2 cellular contexts compared by ENCODE assay signal in the genomic region with DNA sequence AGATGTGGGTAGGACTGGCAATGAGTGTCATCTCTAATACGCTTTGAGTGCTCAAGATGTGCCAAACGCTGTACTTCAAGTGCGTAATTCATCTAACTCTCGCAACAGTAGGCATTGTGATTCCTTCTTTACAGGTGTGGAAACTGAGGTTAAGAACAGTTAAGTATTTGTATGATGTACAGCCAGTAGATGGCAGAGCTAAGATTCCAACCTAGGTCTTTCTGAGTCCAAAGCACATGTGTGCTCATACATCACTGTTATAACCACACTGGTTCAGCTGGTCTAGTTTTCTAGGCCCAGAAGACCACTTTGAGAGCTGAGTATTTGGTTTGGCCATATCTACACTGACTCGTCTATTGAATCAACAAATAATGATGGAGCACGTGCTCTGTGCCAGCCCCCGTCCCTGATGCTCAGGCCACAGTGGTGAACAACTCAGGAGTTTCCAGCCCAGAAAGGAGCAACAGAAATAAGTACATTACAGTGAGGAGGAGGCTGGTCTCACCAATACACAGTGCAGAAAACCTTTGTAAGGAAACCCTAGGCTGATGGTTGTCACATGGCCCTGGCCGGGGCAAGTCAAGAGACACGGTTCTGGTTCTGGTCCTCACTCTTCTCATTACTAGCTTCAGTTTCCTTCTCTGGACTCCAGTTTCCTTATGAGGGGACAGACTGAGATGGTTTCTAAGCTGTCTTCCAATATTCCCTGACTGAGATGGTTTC.
TF ChIP-seq lines count a peak whose summit lies in the region.

No MANE protein-coding gene starts in this region.

TF ChIP-seq in K562, 482 proteins besides CTCF, POLR2A, EP300 and RAD21 (continued from another document):
- TF ChIP-seq SOX6 (IDR thresholded peaks at IDR 0.05), result no peak
- no peak for TF ChIP-seq HMGXB4 (CRISPR knock-in tag; IDR thresholded peaks at IDR 0.05)
- TF ChIP-seq ZFP30 (CRISPR knock-in tag; IDR thresholded peaks at IDR 0.05; ENCODE audit: borderline replicate concordance), result no peak
- TF ChIP-seq ZNF766 (CRISPR knock-in tag; conservative IDR thresholded peaks at IDR 0.05), result no peak
- TF ChIP-seq, protein P1, sequence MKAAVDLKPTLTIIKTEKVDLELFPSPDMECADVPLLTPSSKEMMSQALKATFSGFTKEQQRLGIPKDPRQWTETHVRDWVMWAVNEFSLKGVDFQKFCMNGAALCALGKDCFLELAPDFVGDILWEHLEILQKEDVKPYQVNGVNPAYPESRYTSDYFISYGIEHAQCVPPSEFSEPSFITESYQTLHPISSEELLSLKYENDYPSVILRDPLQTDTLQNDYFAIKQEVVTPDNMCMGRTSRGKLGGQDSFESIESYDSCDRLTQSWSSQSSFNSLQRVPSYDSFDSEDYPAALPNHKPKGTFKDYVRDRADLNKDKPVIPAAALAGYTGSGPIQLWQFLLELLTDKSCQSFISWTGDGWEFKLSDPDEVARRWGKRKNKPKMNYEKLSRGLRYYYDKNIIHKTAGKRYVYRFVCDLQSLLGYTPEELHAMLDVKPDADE (conservative IDR thresholded peaks at IDR 0.05; ENCODE audit: control insufficient read depth, low read depth, low read length), result no peak
- TF ChIP-seq ZBTB8A (IDR thresholded peaks at IDR 0.05; ENCODE audit: partially characterized antibody), result no peak
- TF ChIP-seq SREBF2 (CRISPR knock-in tag; IDR thresholded peaks at IDR 0.05), result no peak
- TF ChIP-seq, protein P2, sequence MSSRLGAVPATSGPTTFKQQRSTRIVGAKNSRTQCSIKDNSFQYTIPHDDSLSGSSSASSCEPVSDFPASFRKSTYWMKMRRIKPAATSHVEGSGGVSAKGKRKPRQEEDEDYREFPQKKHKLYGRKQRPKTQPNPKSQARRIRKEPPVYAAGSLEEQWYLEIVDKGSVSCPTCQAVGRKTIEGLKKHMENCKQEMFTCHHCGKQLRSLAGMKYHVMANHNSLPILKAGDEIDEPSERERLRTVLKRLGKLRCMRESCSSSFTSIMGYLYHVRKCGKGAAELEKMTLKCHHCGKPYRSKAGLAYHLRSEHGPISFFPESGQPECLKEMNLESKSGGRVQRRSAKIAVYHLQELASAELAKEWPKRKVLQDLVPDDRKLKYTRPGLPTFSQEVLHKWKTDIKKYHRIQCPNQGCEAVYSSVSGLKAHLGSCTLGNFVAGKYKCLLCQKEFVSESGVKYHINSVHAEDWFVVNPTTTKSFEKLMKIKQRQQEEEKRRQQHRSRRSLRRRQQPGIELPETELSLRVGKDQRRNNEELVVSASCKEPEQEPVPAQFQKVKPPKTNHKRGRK (tag; IDR thresholded peaks at IDR 0.05), result no peak
- TF ChIP-seq FOXJ3 (CRISPR knock-in tag; IDR thresholded peaks at IDR 0.05), result no peak
- TF ChIP-seq, protein P3, sequence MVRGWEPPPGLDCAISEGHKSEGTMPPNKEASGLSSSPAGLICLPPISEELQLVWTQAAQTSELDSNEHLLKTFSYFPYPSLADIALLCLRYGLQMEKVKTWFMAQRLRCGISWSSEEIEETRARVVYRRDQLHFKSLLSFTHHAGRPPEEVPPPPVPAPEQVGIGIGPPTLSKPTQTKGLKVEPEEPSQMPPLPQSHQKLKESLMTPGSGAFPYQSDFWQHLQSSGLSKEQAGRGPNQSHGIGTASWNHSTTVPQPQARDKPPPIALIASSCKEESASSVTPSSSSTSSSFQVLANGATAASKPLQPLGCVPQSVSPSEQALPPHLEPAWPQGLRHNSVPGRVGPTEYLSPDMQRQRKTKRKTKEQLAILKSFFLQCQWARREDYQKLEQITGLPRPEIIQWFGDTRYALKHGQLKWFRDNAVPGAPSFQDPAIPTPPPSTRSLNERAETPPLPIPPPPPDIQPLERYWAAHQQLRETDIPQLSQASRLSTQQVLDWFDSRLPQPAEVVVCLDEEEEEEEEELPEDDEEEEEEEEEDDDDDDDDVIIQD (CRISPR knock-in tag; IDR thresholded peaks at IDR 0.05), result no peak
- TF ChIP-seq, protein P4, sequence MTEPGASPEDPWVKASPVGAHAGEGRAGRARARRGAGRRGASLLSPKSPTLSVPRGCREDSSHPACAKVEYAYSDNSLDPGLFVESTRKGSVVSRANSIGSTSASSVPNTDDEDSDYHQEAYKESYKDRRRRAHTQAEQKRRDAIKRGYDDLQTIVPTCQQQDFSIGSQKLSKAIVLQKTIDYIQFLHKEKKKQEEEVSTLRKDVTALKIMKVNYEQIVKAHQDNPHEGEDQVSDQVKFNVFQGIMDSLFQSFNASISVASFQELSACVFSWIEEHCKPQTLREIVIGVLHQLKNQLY (CRISPR knock-in tag; conservative IDR thresholded peaks at IDR 0.05), result no peak
- no peak for TF ChIP-seq NR2F6 (CRISPR knock-in tag; IDR thresholded peaks at IDR 0.05)
- TF ChIP-seq TAF15 (IDR thresholded peaks at IDR 0.05; ENCODE audit: low read depth, low read length), result no peak
- TF ChIP-seq EHMT2 (IDR thresholded peaks at IDR 0.05), result no peak
- TF ChIP-seq GATAD2A (IDR thresholded peaks at IDR 0.05), result no peak
- TF ChIP-seq BRD9 (IDR thresholded peaks at IDR 0.05; ENCODE audit: low read depth, partially characterized antibody), result no peak
- TF ChIP-seq PYGO2 (tag; IDR thresholded peaks at IDR 0.05), result no peak
- TF ChIP-seq, protein P5, sequence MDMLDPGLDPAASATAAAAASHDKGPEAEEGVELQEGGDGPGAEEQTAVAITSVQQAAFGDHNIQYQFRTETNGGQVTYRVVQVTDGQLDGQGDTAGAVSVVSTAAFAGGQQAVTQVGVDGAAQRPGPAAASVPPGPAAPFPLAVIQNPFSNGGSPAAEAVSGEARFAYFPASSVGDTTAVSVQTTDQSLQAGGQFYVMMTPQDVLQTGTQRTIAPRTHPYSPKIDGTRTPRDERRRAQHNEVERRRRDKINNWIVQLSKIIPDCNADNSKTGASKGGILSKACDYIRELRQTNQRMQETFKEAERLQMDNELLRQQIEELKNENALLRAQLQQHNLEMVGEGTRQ (CRISPR knock-in tag; IDR thresholded peaks at IDR 0.05), result no peak

TF ChIP-seq in liver, 16 proteins besides CTCF, POLR2A, EP300 and RAD21 (continued from another document):
- no peak for TF ChIP-seq ZBTB33 (IDR thresholded peaks at IDR 0.05)
- no peak for TF ChIP-seq GABPA (IDR thresholded peaks at IDR 0.05 in 1 of 2, conservative IDR thresholded peaks at IDR 0.05 in 1 of 2)
- TF ChIP-seq EGR1 (IDR thresholded peaks at IDR 0.05; ENCODE audit: low read depth in 2 of 2), result no peak
